24 cellular contexts compared by ENCODE assay signal in the genomic region with DNA sequence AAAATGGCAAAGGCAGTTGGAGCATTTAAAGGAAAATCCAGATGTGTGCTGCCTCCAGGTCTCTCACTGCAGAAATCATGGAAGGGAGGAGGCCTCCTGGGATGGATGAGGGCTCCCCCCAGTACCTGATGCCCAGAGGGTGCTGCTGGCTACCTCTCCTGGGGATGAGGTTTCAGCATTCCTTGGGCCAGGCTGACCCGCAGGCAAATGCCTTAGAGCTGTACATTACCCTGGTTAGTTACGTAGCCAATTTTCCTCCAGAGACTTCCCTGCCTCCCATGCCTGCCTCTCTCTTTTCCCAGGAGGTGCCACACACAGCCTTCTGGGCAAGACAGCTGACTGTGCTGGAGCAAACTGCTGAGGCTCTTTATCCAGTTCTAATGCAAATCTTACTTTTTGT.
"Had no signal": no experiment of that assay in that cellular context is flagged by ENCODE, and none has a peak within 500 bp of the region (broad histone marks: within the 10 kb centered on the region; RNA-seq: fewer than 3 reads in every experiment).

No MANE protein-coding gene starts in this region.

- H3K4me3 Mint-ChIP-seq: activated B cell treated with CpG ODN at 0.5 μM for 24 hours; activated CD8-positive, alpha-beta T cell treated with anti-CD3 and anti-CD28 coated beads for 36 hours; activated naive CD4-positive, alpha-beta T cell treated with anti-CD3 and anti-CD28 coated beads, Interleukin-2, amount 10 ng/mL, durations not matched to agents 7 days and 5 days; activated naive CD8-positive, alpha-beta T cell treated with anti-CD3 and anti-CD28 coated beads, Interleukin-2, amount 50 U/mL, for 24 hours; stimulated activated naive B cell treated with anti-CD40 and anti-IgM and Interleukin-4, amounts not matched to agents 10 μg/mL and 1 μg/mL and 100 μg/mL, for 72 hours had no signal

- H3K27ac ChIP-seq: brain microvascular endothelial cell, left lung, ovary, uterus had no signal

- H3K36me3 ChIP-seq: brain microvascular endothelial cell, ovary, uterus had no signal

- H3K9me3 Mint-ChIP-seq: activated B cell treated with CpG ODN at 0.5 μM for 24 hours; activated CD8-positive, alpha-beta T cell treated with anti-CD3 and anti-CD28 coated beads for 36 hours; activated naive CD4-positive, alpha-beta T cell treated with anti-CD3 and anti-CD28 coated beads, Interleukin-2, amount 10 ng/mL, durations not matched to agents 7 days and 5 days; activated naive CD8-positive, alpha-beta T cell treated with anti-CD3 and anti-CD28 coated beads, Interleukin-2, amount 50 U/mL, for 24 hours; stimulated activated naive B cell treated with anti-CD40 and anti-IgM and Interleukin-4, amounts not matched to agents 10 μg/mL and 1 μg/mL and 100 μg/mL, for 72 hours had no signal

- ATAC-seq: activated CD8-positive, alpha-beta T cell treated with anti-CD3 and anti-CD28 coated beads for 36 hours; activated naive CD8-positive, alpha-beta T cell treated with anti-CD3 and anti-CD28 coated beads, Interleukin-2, amount 50 U/mL, for 24 hours; sciatic nerve; SK-N-SH treated with all-trans-retinoic acid at 6 μM for 48 hours; stimulated activated naive B cell treated with anti-CD40 and anti-IgM and Interleukin-4, amounts not matched to agents 10 μg/mL and 1 μg/mL and 100 μg/mL, for 72 hours had no signal

- H3K27me3 ChIP-seq: brain microvascular endothelial cell, esophagus squamous epithelium, left lung, ovary, uterus had no signal

- H3K4me2 ChIP-seq: smooth muscle cell had no signal

- H3K4me3 ChIP-seq: esophagus squamous epithelium, left lung, ovary, smooth muscle cell, uterus had no signal

- H3K27me3 Mint-ChIP-seq: activated B cell treated with CpG ODN at 0.5 μM for 24 hours; activated CD8-positive, alpha-beta T cell treated with anti-CD3 and anti-CD28 coated beads for 36 hours; activated naive CD4-positive, alpha-beta T cell treated with anti-CD3 and anti-CD28 coated beads, Interleukin-2, amount 10 ng/mL, durations not matched to agents 7 days and 5 days; activated naive CD8-positive, alpha-beta T cell treated with anti-CD3 and anti-CD28 coated beads, Interleukin-2, amount 50 U/mL, for 24 hours; stimulated activated naive B cell treated with anti-CD40 and anti-IgM and Interleukin-4, amounts not matched to agents 10 μg/mL and 1 μg/mL and 100 μg/mL, for 72 hours had no signal

- H3K27ac Mint-ChIP-seq: activated B cell treated with CpG ODN at 0.5 μM for 24 hours; activated CD8-positive, alpha-beta T cell treated with anti-CD3 and anti-CD28 coated beads for 36 hours; activated naive CD4-positive, alpha-beta T cell treated with anti-CD3 and anti-CD28 coated beads, Interleukin-2, amount 10 ng/mL, durations not matched to agents 7 days and 5 days; activated naive CD8-positive, alpha-beta T cell treated with anti-CD3 and anti-CD28 coated beads, Interleukin-2, amount 50 U/mL, for 24 hours; stimulated activated naive B cell treated with anti-CD40 and anti-IgM and Interleukin-4, amounts not matched to agents 10 μg/mL and 1 μg/mL and 100 μg/mL, for 72 hours had no signal

- DNase-seq: activated B cell treated with CpG ODN at 0.5 μM for 24 hours; activated CD4-positive, alpha-beta T cell treated with anti-CD3 and anti-CD28 coated beads for 48 hours; activated CD8-positive, alpha-beta T cell treated with anti-CD3 and anti-CD28 coated beads for 36 hours; activated naive CD8-positive, alpha-beta T cell treated with anti-CD3 and anti-CD28 coated beads, Interleukin-2, amount 50 U/mL, for 24 hours; activated T-cell treated with anti-CD3 and anti-CD28 coated beads, Interleukin-2, amount 50 U/mL, for 1 hour; anterior cingulate cortex; brain microvascular endothelial cell; cerebellar nuclear complex; dermis blood vessel endothelial cell; effector memory CD4-positive, alpha-beta T cell; esophagus squamous epithelium; hippocampal formation; islet precursor cell; stimulated activated CD4-positive, alpha-beta T cell treated with anti-CD3 and anti-CD28 coated beads, Interleukin-4, amount 100 ng/mL, for 4 hours; stimulated activated naive B cell treated with anti-CD40 and anti-IgM and Interleukin-4, amounts not matched to agents 10 μg/mL and 1 μg/mL and 100 μg/mL, for 72 hours; T-helper 1 cell; T-helper 9 cell; uterus had no signal

- H3K9me3 ChIP-seq: esophagus squamous epithelium, left lung, ovary, uterus had no signal
